ENCODE assay signal across 15 cellular contexts in the genomic region with DNA sequence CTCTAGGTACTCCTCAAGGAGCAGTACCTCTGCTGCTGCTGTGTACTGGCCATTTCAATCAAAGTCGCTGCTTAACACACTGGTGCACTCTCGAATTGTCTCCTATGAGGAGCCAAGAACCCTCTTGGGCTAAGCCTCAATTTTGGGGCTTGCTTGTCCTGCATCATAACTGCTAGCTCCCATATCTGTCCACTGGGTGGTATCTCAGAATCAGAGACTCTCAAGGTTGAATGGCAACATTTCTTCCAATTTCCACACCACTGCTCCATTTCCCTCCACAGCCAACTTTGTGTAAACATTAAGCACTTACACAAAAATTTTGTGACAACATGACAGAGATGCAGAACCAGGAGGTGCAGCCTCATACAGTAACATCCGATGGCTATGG.
A peak's percentile ranks its signal among the peaks of the same experiment; 100 is the strongest.
DNase-seq lines count a peak whose midpoint lies in the region; ATAC-seq, FAIRE-seq and TF ChIP-seq lines count a peak whose summit lies in the region.
"Had no signal": no experiment of that assay in that cellular context is flagged by ENCODE, and none has a peak within 500 bp of the region (broad histone marks: within the 10 kb centered on the region; RNA-seq: fewer than 3 reads in every experiment).

No MANE protein-coding gene starts in this region.

- no peak overlapping the region for H3K4me3 ChIP-seq in AG04450 (ENCODE audit: low read depth, low read length)
- H3K4me3 ChIP-seq in mammary epithelial cell (replicated peaks in 1 of 3; ENCODE audit: insufficient read depth in 1 of 3, low read depth in 2 of 3, low read length in 3 of 3): no peak overlapping the region
- H3K4me3 ChIP-seq in keratinocyte (ENCODE audit: control insufficient read depth in 2 of 3, extremely low read depth in 1 of 3, insufficient read depth in 2 of 3, low read depth in 1 of 3, low read length in 3 of 3): no peak overlapping the region
- H3K4me3 ChIP-seq: thyroid gland had no signal

- H3K27ac ChIP-seq in AG04450 (ENCODE audit: low read depth, low read length): peak overlapping the region; percentile 83
- H3K27ac ChIP-seq in mammary epithelial cell (ENCODE audit: insufficient read depth, low read depth, low read length): peak overlapping the region; percentile 90
- peak overlapping the region; percentile 74 for H3K27ac ChIP-seq in keratinocyte (ENCODE audit: control insufficient read depth, insufficient read depth, low read length)
- H3K27ac ChIP-seq: KMS-11, parathyroid adenoma, thyroid gland had no signal

- dilution Hi-C loops in mammary epithelial cell (cut with HindIII; ENCODE audit: low sequenced_read_pairs): no loop called here
- dilution Hi-C loops in keratinocyte (cut with MboI; ENCODE audit: extremely low pct_ligation_motif_present, low sequenced_read_pairs): no loop called here

- H3K4me1 ChIP-seq in mammary epithelial cell (ENCODE audit: insufficient read depth, low read length) (peaks cover 32% of the 10 kb centered on the region), keratinocyte (ENCODE audit: control insufficient read depth, extremely low read depth, insufficient read depth, low read length) (peaks cover 34% of the 10 kb centered on the region)

- DNase-seq in AG04450 (ENCODE audit: low read depth, low spot score) (no peak), LHCN-M2 (ENCODE audit: low read depth) (peak; percentile 49), mammary epithelial cell (no peak), keratinocyte (ENCODE audit: low read depth, low spot score) (no peak), NCI-H345 treated with DMSO at 0.1 percent for 48 hours (lab: John Stamatoyannopoulos, UW; ENCODE audit: unreplicated experiment) (no peak)
- DNase-seq in activated CD4-positive, alpha-beta T cell treated with anti-CD3 and anti-CD28 coated beads for 1 hour: no peak
- DNase-seq: activated CD8-positive, alpha-beta memory T cell treated with anti-CD3 and anti-CD28 coated beads, Interleukin-2, amount 10 ng/mL, durations not matched to agents 7 days and 5 days; activated naive CD4-positive, alpha-beta T cell treated with anti-CD3 and anti-CD28 coated beads, Interleukin-2, amount 10 ng/mL, durations not matched to agents 7 days and 5 days; DMS79; midbrain; thyroid gland had no signal

- H3K27me3 ChIP-seq in AG04450 (ENCODE audit: control insufficient read depth, insufficient read depth, low read length) (no peaks in the 10 kb centered on the region), mammary epithelial cell (ENCODE audit: insufficient read depth, low read length) (no peaks in the 10 kb centered on the region), keratinocyte (ENCODE audit: control insufficient read depth, extremely low read depth, insufficient read depth, low read length) (no peaks in the 10 kb centered on the region)
- H3K27me3 ChIP-seq: thyroid gland had no signal

- no TSS peak for BruUV-seq in mammary epithelial cell (replicated peaks; lab: Mats Ljungman, UMichigan)

- ATAC-seq in GM21825 (IDR thresholded peaks at IDR 0.05; ENCODE audit: unreplicated experiment) (no peak), GM21390 (IDR thresholded peaks at IDR 0.05; ENCODE audit: unreplicated experiment) (no peak)
- ATAC-seq: activated CD8-positive, alpha-beta memory T cell treated with anti-CD3 and anti-CD28 coated beads, Interleukin-2, amount 10 ng/mL, durations not matched to agents 7 days and 5 days had no signal

- H3K4me2 ChIP-seq in mammary epithelial cell (ENCODE audit: insufficient read depth, low read depth, low read length) (peak overlapping the region; percentile 69), keratinocyte (ENCODE audit: control insufficient read depth, extremely low read depth, insufficient read depth, low read depth, low read length) (no peak overlapping the region)
- H3K4me2 ChIP-seq: KMS-11 had no signal

- H2AFZ ChIP-seq in mammary epithelial cell (ENCODE audit: low read depth, low read length) (no peak overlapping the region), keratinocyte (ENCODE audit: control insufficient read depth, low read length) (no peak overlapping the region)
- H2AFZ ChIP-seq: parathyroid adenoma had no signal

- peaks cover 4% of the 10 kb centered on the region for H3K9me3 ChIP-seq in AG04450 (ENCODE audit: control insufficient read depth, insufficient read depth, low read length)
- no peaks in the 10 kb centered on the region for H3K9me3 ChIP-seq in mammary epithelial cell (replicated peaks; ENCODE audit: insufficient read depth, low read length)
- H3K9me3 ChIP-seq in keratinocyte (ENCODE audit: control insufficient read depth, low read depth, low read length): no peaks in the 10 kb centered on the region
- H3K9me3 ChIP-seq: thyroid gland had no signal

- intact Hi-C loops in mammary epithelial cell (cut with micrococcal nuclease): loop anchor here (5.0 kb wide), 2 partner anchors 74 to 696 kb away; no protein-coding TSS in a partner anchor

- H4K20me1 ChIP-seq in mammary epithelial cell (ENCODE audit: insufficient read depth, low read length) (no peaks in the 10 kb centered on the region), keratinocyte (ENCODE audit: control insufficient read depth, extremely low read depth, insufficient read depth, low read length) (no peaks in the 10 kb centered on the region)

- FAIRE-seq in keratinocyte (lab: Jason Lieb, UNC): peak; percentile 29

- in situ Hi-C loops in mammary epithelial cell (cut with MboI; ENCODE audit: low sequenced_read_pairs in 2 of 2): no loop called here

- POLR2A ChIA-PET in AG04450 (lab: Yijun Ruan, JAX): interaction anchor here (0.7 kb wide), 1 partner anchor 22 kb away, joined by 3 read pairs; no protein-coding TSS in a partner anchor

- WGBS in mammary epithelial cell (ENCODE audit: low coverage, missing lambda C conversion rate): 100% methylated on average over 3 of the region's 3 CpGs

- CTCF ChIA-PET in AG04450 (lab: Charles Lee) (interaction anchor here (0.6 to 1.6 kb wide), 6 partner anchors 9 to 506 kb away, joined by 3 to 13 read pairs (median 4); a partner anchor contains a TSS), mammary epithelial cell (lab: Charles Lee; ENCODE audit: low non-redundant PET) (interaction anchor here (0.5 kb wide), 1 partner anchor 518 kb away, joined by 3 read pairs; no protein-coding TSS in a partner anchor)

- H3K79me2 ChIP-seq in mammary epithelial cell (ENCODE audit: insufficient read depth, low read length): peaks cover 19% of the 10 kb centered on the region
- H3K79me2 ChIP-seq in keratinocyte (ENCODE audit: control insufficient read depth, insufficient read depth, low read length): peaks cover 6% of the 10 kb centered on the region

- H3K36me3 ChIP-seq in mammary epithelial cell (ENCODE audit: insufficient read depth, low read length) (no peaks in the 10 kb centered on the region), keratinocyte (ENCODE audit: control insufficient read depth in 2 of 2, extremely low read depth in 1 of 2, insufficient read depth in 2 of 2, low read length in 2 of 2) (no peaks in the 10 kb centered on the region)
- H3K36me3 ChIP-seq: thyroid gland had no signal

- H3K9ac ChIP-seq in mammary epithelial cell (ENCODE audit: insufficient read depth, low read length) (no peak overlapping the region), keratinocyte (ENCODE audit: control insufficient read depth, extremely low read depth, insufficient read depth, low read length) (no peak overlapping the region)
- H3K9ac ChIP-seq: KMS-11, parathyroid adenoma had no signal

- no peaks in the 10 kb centered on the region for H3K9me1 ChIP-seq in keratinocyte (ENCODE audit: control insufficient read depth, extremely low read depth, insufficient read depth, low read length)

- TF ChIP-seq CTCF in AG04450 (IDR thresholded peaks at IDR 0.05; ENCODE audit: low read depth, low read length) (peak; percentile 34), mammary epithelial cell (conservative IDR thresholded peaks at IDR 0.05 in 1 of 2, IDR thresholded peaks at IDR 0.05 in 1 of 2; ENCODE audit: extremely low read depth in 1 of 2, insufficient read depth in 1 of 2, low read depth in 1 of 2, low read length in 2 of 2) (peak in 1 of 2 donors; percentile 24), keratinocyte (optimal IDR thresholded peaks at IDR 0.05 in 1 of 3, IDR thresholded peaks at IDR 0.05 in 1 of 3, conservative IDR thresholded peaks at IDR 0.05 in 1 of 3; ENCODE audit: extremely low read depth in 1 of 3, insufficient read depth in 2 of 3, low read length in 3 of 3) (no peak)
